Comparison of ENCODE assay signal across 8 cellular contexts in the genomic region with DNA sequence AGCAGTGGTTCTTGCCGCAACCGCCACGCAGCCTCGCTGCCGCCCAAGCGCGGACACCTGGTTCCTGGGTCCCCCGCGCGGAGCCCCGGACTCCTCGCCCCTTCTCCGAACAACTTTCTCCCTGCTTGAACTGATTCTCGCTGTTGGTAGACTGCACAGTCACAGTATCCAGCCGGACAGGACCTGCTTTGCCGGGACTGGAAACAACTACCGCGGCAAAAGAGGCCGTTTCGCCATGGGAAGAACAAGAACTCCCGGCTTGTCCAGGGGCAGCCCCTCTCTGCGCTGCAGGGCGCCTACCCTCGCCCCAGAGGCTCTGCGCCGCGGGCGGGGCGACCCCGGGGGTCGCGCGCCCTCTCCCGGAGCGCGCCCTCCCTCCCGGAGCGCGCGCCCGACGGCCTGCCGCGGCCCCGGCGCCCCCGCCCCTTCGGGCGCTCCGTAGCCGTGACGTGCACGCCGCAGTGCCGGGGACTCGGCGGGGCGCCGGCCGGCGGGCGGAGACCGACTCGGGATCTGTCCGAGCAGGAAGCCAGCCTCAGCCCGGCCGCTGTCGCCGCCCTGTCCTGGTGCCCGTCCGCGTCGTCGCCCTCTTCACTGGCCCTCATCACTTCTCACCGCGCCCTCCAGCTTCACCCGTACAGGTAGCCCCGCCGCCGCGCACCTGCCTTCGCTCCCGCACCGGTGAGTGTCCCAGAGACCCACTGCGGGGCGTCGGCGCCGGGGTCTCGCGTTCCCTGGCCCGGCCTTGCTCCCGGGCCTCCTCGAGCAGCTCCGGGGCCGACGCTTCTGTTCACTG. TPM values are rescaled to one million over a fixed set of nuclear protein-coding genes. Genes with fewer than 3 reads are reported as not detected.
DNase-seq lines count a peak whose midpoint lies in the region; ATAC-seq and TF ChIP-seq lines count a peak whose summit lies in the region.

TSS of gene MYO6 (plus strand) at position 497 of the 796 bp plus-strand sequence. CDS start 68,309 bp downstream, outside the sequence.

- H3K27ac Mint-ChIP-seq in stimulated activated naive CD8-positive, alpha-beta T cell treated with anti-CD3 and anti-CD28 coated beads, Interleukin-15, Interleukin-2, amounts not matched to agents 100 ng/mL and 50 ng/mL, for 24 hours, result peak within 1 kb of the TSS; percentile 61

- no peak for DNase-seq in AG04449 (ENCODE audit: low read depth, low spot score)
- DNase-seq in NCI-H510A treated with DMSO at 0.1 percent for 48 hours (lab: John Stamatoyannopoulos, UW), result peak; percentile 33
- DNase-seq in activated T-cell treated with anti-CD3 and anti-CD28 coated beads for 48 hours (ENCODE audit: low read depth), result peak; percentile 23
- DNase-seq in erythroblast (lab: John Stamatoyannopoulos, UW), result peak; percentile 64 to 71
- DNase-seq in mucosa of descending colon, result peak; percentile 85 to 90 (median 88)

- peak within 1 kb of the TSS; percentile 95 for H3K4me3 ChIP-seq in AG04449 (ENCODE audit: low read depth, low read length)
- H3K4me3 ChIP-seq in mucosa of descending colon, result peak within 1 kb of the TSS; percentile 87

- intact Hi-C loops in mucosa of descending colon (cut with DNase I, micrococcal nuclease), result no loop called here

- H3K4me1 ChIP-seq in mucosa of descending colon (ENCODE audit: low read depth), result peaks cover 6% of the 10 kb centered on the region

- H3K9me3 Mint-ChIP-seq in stimulated activated naive CD8-positive, alpha-beta T cell treated with anti-CD3 and anti-CD28 coated beads, Interleukin-15, Interleukin-2, amounts not matched to agents 100 ng/mL and 50 ng/mL, for 24 hours, result no peaks in the 10 kb centered on the region

- no peaks in the 10 kb centered on the region for H3K9me3 ChIP-seq in mucosa of descending colon

- H3K27me3 Mint-ChIP-seq in stimulated activated naive CD8-positive, alpha-beta T cell treated with anti-CD3 and anti-CD28 coated beads, Interleukin-15, Interleukin-2, amounts not matched to agents 100 ng/mL and 50 ng/mL, for 24 hours, result peaks cover 66% of the 10 kb centered on the region

- POLR2A ChIA-PET in AG04449 (lab: Yijun Ruan, JAX), result interaction anchor here (0.5 kb wide), 1 partner anchor 8 kb away, joined by 3 read pairs; no protein-coding TSS in a partner anchor

- peak; percentile 82 for TF ChIP-seq POLR2A in GM18526 (IDR thresholded peaks at IDR 0.05; ENCODE audit: extremely low read depth, insufficient read length)
- TF ChIP-seq POLR2A in erythroblast (IDR thresholded peaks at IDR 0.05; ENCODE audit: low read length), result no peak

- no peaks in the 10 kb centered on the region for H3K36me3 ChIP-seq in mucosa of descending colon (ENCODE audit: low read depth)

- peak within 1 kb of the TSS; percentile 91 for H3K4me3 Mint-ChIP-seq in stimulated activated naive CD8-positive, alpha-beta T cell treated with anti-CD3 and anti-CD28 coated beads, Interleukin-15, Interleukin-2, amounts not matched to agents 100 ng/mL and 50 ng/mL, for 24 hours

- ATAC-seq in HG03039 (IDR thresholded peaks at IDR 0.05; ENCODE audit: unreplicated experiment) (peak; percentile 90), mucosa of descending colon (peak; percentile 95)

- H3K4me1 Mint-ChIP-seq in stimulated activated naive CD8-positive, alpha-beta T cell treated with anti-CD3 and anti-CD28 coated beads, Interleukin-15, Interleukin-2, amounts not matched to agents 100 ng/mL and 50 ng/mL, for 24 hours (ENCODE audit: low read depth), result peaks cover 16% of the 10 kb centered on the region

- no peak for TF ChIP-seq CTCF in AG04449 (IDR thresholded peaks at IDR 0.05; ENCODE audit: insufficient read depth, low read length, missing control alignments)
- no peak for TF ChIP-seq CTCF in mucosa of descending colon (IDR thresholded peaks at IDR 0.05)

- no peaks in the 10 kb centered on the region for H3K36me3 Mint-ChIP-seq in stimulated activated naive CD8-positive, alpha-beta T cell treated with anti-CD3 and anti-CD28 coated beads, Interleukin-15, Interleukin-2, amounts not matched to agents 100 ng/mL and 50 ng/mL, for 24 hours (ENCODE audit: low read depth)

- CTCF ChIA-PET in AG04449 (lab: Yijun Ruan, JAX), result no interaction called here

RNA-seq across cellular contexts. Expression of gene MYO6, which starts in this region (rescaled TPM):
- total RNA-seq in mucosa of descending colon, result 10 to 100 TPM; 37.6 to 69.2 (median 59.7) TPM
